ENCODE assay signal across 8 cellular contexts in the genomic region with DNA sequence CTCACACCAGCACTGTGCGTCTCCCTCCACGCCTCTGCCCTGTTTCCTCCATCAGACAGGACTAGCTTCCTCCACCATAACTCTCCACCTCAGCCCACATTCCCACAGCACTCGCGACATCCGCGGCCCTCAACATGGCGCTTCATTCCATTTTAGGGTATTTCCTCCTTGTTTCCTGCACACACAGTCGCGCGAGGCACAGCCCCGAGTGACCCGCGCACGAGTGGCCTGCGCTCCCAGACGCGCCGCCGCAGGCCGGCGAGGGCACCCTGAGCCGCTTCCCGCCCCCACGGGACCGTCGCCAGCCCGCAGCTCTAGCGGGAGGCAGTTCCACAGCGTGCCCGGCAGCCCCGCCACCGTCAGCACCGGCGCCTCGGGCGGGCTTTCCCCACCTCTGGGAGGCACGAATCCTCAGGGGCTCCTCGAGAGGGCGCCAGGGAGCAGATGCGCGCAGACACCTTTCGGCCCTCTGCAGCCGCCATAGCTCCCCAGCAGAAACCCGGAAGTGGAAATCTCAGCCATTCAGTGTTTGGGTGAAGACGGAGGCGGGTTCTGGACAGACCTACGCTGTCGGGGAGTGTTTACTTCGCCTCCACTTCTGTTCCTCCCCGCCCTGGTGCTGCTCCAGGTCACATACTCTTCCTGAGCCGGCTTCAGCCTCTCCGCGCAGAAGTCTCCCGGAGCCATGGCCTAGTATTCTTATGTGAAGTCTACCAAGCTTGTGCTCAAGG.
DNase-seq lines count a peak whose midpoint lies in the region; ATAC-seq and TF ChIP-seq lines count a peak whose summit lies in the region.
"Not testable (repeated sequence)": the region's sequence is repeated elsewhere in the genome, so short reads cannot be mapped to it uniquely, and the experiment has no call there.

No MANE protein-coding gene starts in this region.

- not testable (repeated sequence) for H3K9me3 ChIP-seq in esophagus squamous epithelium

- 10 to 11% methylated on average over 29 to 35 of the region's 54 CpGs for WGBS in esophagus squamous epithelium, 2 donors

- H3K4me1 ChIP-seq in esophagus squamous epithelium: peaks cover 5 to 50% (median 21%) of the 10 kb centered on the region in 3 donors

- peak; percentile 99 for ATAC-seq in HG02981 (IDR thresholded peaks at IDR 0.05; ENCODE audit: unreplicated experiment)

- H3K4me3 ChIP-seq in AG09309 (ENCODE audit: control insufficient read depth, low read depth, low read length) (peak overlapping the region; percentile 63), esophagus squamous epithelium (peak overlapping the region; percentile 67 to 90 (median 73))

- in situ Hi-C loops in GM18951 (cut with MboI; ENCODE audit: low sequenced_read_pairs, unreplicated experiment): not testable (repeated sequence)

- peaks cover 0 to 25% (median 0%) of the 10 kb centered on the region in 3 donors for H3K36me3 ChIP-seq in esophagus squamous epithelium

- not testable (repeated sequence) for H3K27me3 ChIP-seq in esophagus squamous epithelium

- intact Hi-C loops in esophagus squamous epithelium (cut with DNase I): not testable (repeated sequence)

- TF ChIP-seq POLR2A in GM18951 (IDR thresholded peaks at IDR 0.05; ENCODE audit: extremely low read depth, insufficient read depth, insufficient read length): peak; percentile 81
- TF ChIP-seq POLR2A in esophagus squamous epithelium (IDR thresholded peaks at IDR 0.05): peak in 2 of 4 donors; percentile 64 to 76

- TF ChIP-seq CTCF in AG09309 (IDR thresholded peaks at IDR 0.05; ENCODE audit: control insufficient read depth, insufficient read depth, low read depth, low read length, missing control alignments) (peak; percentile 87), esophagus squamous epithelium (IDR thresholded peaks at IDR 0.05) (peak; percentile 68 to 98 (median 79))

- peak overlapping the region; percentile 90 to 97 (median 96) for H3K27ac ChIP-seq in esophagus squamous epithelium

- DNase-seq in AG09309 (ENCODE audit: low read depth) (peak; percentile 93), mesenteric fat pad (ENCODE audit: low spot score) (peak; percentile 98)
- peak; percentile 93 to 99 for DNase-seq in activated T-helper 1 cell treated with anti-CD3 and anti-CD28 coated beads, Interleukin-2, amount 50 U/mL, for 16 hours (ENCODE audit: low read depth in 1 of 2, low spot score in 1 of 2)
- DNase-seq in esophagus squamous epithelium (lab: John Stamatoyannopoulos, UW): not testable (repeated sequence)
- peak; percentile 94 to 99 for DNase-seq in stimulated activated CD4-positive, alpha-beta T cell treated with anti-CD3 and anti-CD28 coated beads, Interleukin-2, amount 100 ng/mL, for 48 hours

TF ChIP-seq in PFSK-1, 5 proteins besides CTCF, POLR2A, EP300 and RAD21:
- TF ChIP-seq TAF1 (IDR thresholded peaks at IDR 0.05; ENCODE audit: borderline replicate concordance, insufficient read depth, low read length) (peak; percentile 72; the same call in 1 of the 2 replicates), POLR2AphosphoS5 (IDR thresholded peaks at IDR 0.05; ENCODE audit: low read depth, low read length) (peak; percentile 64; the same call in 1 of the 2 replicates)
